ENCODE assay signal across 10 cellular contexts in the genomic region with DNA sequence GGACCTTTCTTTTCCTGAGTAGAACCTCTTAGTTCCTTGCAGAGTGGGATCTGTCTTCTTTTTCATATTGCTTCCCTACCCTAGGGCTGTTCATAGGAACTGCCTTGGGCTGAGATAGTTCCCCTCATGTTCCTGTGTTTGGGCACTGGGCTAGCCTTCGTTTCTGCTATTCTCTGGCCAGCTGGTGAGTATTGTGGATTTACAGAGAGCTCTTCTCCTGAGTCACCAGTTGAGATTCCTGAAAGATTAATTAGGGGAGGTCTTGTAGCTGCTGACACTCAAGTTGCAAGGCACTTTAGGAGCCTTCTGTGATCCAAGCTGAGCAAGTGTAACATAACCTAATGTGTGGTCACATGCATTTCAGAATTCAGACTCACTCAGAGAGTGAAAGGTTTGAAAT. TPM values are rescaled to one million over a fixed set of nuclear protein-coding genes. Genes with fewer than 3 reads are reported as not detected.
A peak's percentile ranks its signal among the peaks of the same experiment; 100 is the strongest.
DNase-seq lines count a peak whose midpoint lies in the region; ATAC-seq, FAIRE-seq and TF ChIP-seq lines count a peak whose summit lies in the region.
"Had no signal": no experiment of that assay in that cellular context is flagged by ENCODE, and none has a peak within 500 bp of the region (broad histone marks: within the 10 kb centered on the region; RNA-seq: fewer than 3 reads in every experiment).

No MANE protein-coding gene starts in this region.

- WGBS in K562 (ENCODE audit: insufficient coverage, low coverage, missing lambda C conversion rate), result 20% methylated on average over 1 of the region's 1 CpG

- no peak overlapping the region for H3K4me2 ChIP-seq in K562 (ENCODE audit: insufficient read depth, low read length)

- no peaks in the 10 kb centered on the region; the same call in 1 of the 2 replicates for H4K20me1 ChIP-seq in K562 (replicated peaks; ENCODE audit: control insufficient read depth, insufficient read depth, low read length)

- H3K27me3 ChIP-seq in A673 (replicated peaks; ENCODE audit: insufficient read depth, low read depth, low read length, poor library complexity) (no peaks in the 10 kb centered on the region), K562 (ENCODE audit: control insufficient read depth in 2 of 2, insufficient read depth in 2 of 2, low read length in 2 of 2) (no peaks in the 10 kb centered on the region), lower lobe of right lung (ENCODE audit: low read depth) (no peaks in the 10 kb centered on the region)
- H3K27me3 ChIP-seq: colonic mucosa had no signal

- H3K9me1 ChIP-seq in K562 (ENCODE audit: control insufficient read depth, insufficient read depth, low read length), result no peaks in the 10 kb centered on the region

- no peak for TF ChIP-seq CTCF in A673 (conservative IDR thresholded peaks at IDR 0.05; ENCODE audit: low read depth, low read length)
- no peak for TF ChIP-seq CTCF in K562 (IDR thresholded peaks at IDR 0.05 in 2 of 3, conservative IDR thresholded peaks at IDR 0.05 in 1 of 3; ENCODE audit: insufficient read depth in 2 of 3, low read depth in 1 of 3, low read length in 3 of 3)
- TF ChIP-seq CTCF in lower lobe of right lung (IDR thresholded peaks at IDR 0.05), result no peak

- BruUV-seq in A673 (replicated peaks; lab: Mats Ljungman, UMichigan) (no TSS peak), K562 (replicated peaks; lab: Mats Ljungman, UMichigan) (no TSS peak)

- TF ChIP-seq RAD21 in K562 (CRISPR knock-in tag; conservative IDR thresholded peaks at IDR 0.05 in 1 of 2, IDR thresholded peaks at IDR 0.05 in 1 of 2), result no peak

- H3K36me3 ChIP-seq in A673 (ENCODE audit: insufficient read depth, low read length, poor library complexity, severe bottlenecking) (peaks cover 91% of the 10 kb centered on the region), K562 (ENCODE audit: control insufficient read depth, insufficient read depth, low read length) (peaks cover 91% of the 10 kb centered on the region), lower lobe of right lung (peaks cover 100% of the 10 kb centered on the region)

- CTCF ChIA-PET in A673 (lab: Charles Lee) (no interaction called here), K562 (lab: Yijun Ruan, JAX; ENCODE audit: low intra/inter-chr PET ratio) (no interaction called here)

- H3K4me1 ChIP-seq in A673 (ENCODE audit: insufficient read depth, low read length, poor library complexity, severe bottlenecking) (peaks cover 7% of the 10 kb centered on the region), K562 (replicated peaks in 1 of 2; ENCODE audit: control insufficient read depth in 2 of 2, insufficient read depth in 2 of 2, low read length in 2 of 2) (no peaks in the 10 kb centered on the region), lower lobe of right lung (peaks cover 22% of the 10 kb centered on the region)

- no peak for FAIRE-seq in K562 (lab: Jason Lieb, UNC)

- H3K27ac ChIP-seq in A673 (ENCODE audit: low read depth, low read length, poor library complexity, severe bottlenecking), result peak overlapping the region; percentile 22
- no peak overlapping the region for H3K27ac ChIP-seq in K562 (ENCODE audit: extremely low read depth, low read depth, low read length)
- peak overlapping the region; percentile 28 for H3K27ac ChIP-seq in lower lobe of right lung
- H3K27ac ChIP-seq: colonic mucosa had no signal

- peak; percentile 56 for DNase-seq in A673 (ENCODE audit: low spot score)
- peak; percentile 89 for DNase-seq in HCEC 1CT
- DNase-seq in K562 (ENCODE audit: extremely low read depth in 1 of 4, low spot score in 3 of 4), result no peak
- DNase-seq in lower lobe of right lung, result no peak
- DNase-seq in globus pallidus (ENCODE audit: low spot score), result no peak
- DNase-seq in stimulated activated CD4-positive, alpha-beta T cell treated with anti-CD3 and anti-CD28 coated beads, Interleukin-1b, Interleukin-23, amount 100 ng/mL, for 48 hours, result no peak
- DNase-seq in NCI-H1048 (lab: John Stamatoyannopoulos, UW), result no peak
- DNase-seq: colonic mucosa, Karpas-422 had no signal

- POLR2A ChIA-PET in A673 (lab: Charles Lee; ENCODE audit: low non-redundant PET), result no interaction called here
- POLR2A ChIA-PET in K562 (lab: Yijun Ruan, JAX), result interaction anchor here (0.7 to 3.4 kb wide), 7 partner anchors 9 to 127 kb away, joined by 3 to 11 read pairs (median 3); no protein-coding TSS in a partner anchor

- intact Hi-C loops in A673 (cut with micrococcal nuclease; ENCODE audit: unreplicated experiment) (no loop called here), K562 (cut with micrococcal nuclease) (no loop called here), lower lobe of right lung (cut with DNase I) (no loop called here)

- H3K4me3 ChIP-seq in A673 (ENCODE audit: low read depth, low read length, poor library complexity, severe bottlenecking) (no peak overlapping the region), K562 (no peak overlapping the region), lower lobe of right lung (no peak overlapping the region)
- H3K4me3 ChIP-seq: colonic mucosa had no signal

- H3K9ac ChIP-seq in K562 (ENCODE audit: insufficient read depth in 1 of 2, low read depth in 2 of 2, low read length in 2 of 2), result no peak overlapping the region

- H3K9me3 ChIP-seq in A673 (ENCODE audit: low read depth, low read length, poor library complexity, severe bottlenecking) (no peaks in the 10 kb centered on the region), K562 (replicated peaks; ENCODE audit: control insufficient read depth, insufficient read depth, low read depth, low read length) (no peaks in the 10 kb centered on the region), lower lobe of right lung (no peaks in the 10 kb centered on the region)
- H3K9me3 ChIP-seq: colonic mucosa had no signal

- H3K79me2 ChIP-seq in K562 (ENCODE audit: control insufficient read depth, insufficient read depth, low read length), result peaks cover 28% of the 10 kb centered on the region; the same call in 2 of the 3 replicates

- H2AFZ ChIP-seq in K562 (ENCODE audit: low read depth, low read length), result no peak overlapping the region

- ATAC-seq in K562, result peak; percentile 25
- ATAC-seq in lower lobe of right lung, result peak; percentile 29 to 48
- ATAC-seq in HG03520 (IDR thresholded peaks at IDR 0.05; ENCODE audit: unreplicated experiment), result no peak

- no peak for TF ChIP-seq EP300 in K562 (IDR thresholded peaks at IDR 0.05; ENCODE audit: low read length)

- in situ Hi-C loops in K562 (cut with MboI), result no loop called here

- TF ChIP-seq POLR2A in K562 (conservative IDR thresholded peaks at IDR 0.05), result no peak

TF ChIP-seq in K562, 482 proteins besides CTCF, POLR2A, EP300 and RAD21 (continues in another document):
- TF ChIP-seq ETS2 (tag; IDR thresholded peaks at IDR 0.05; ENCODE audit: borderline replicate concordance, poor library complexity, severe bottlenecking) (no peak), ETV6 (IDR thresholded peaks at IDR 0.05; ENCODE audit: borderline replicate concordance in 1 of 2, low read depth in 2 of 2, low read length in 1 of 2) (no peak), ETV6 (CRISPR knock-in tag; IDR thresholded peaks at IDR 0.05; ENCODE audit: borderline replicate concordance) (no peak), MCM2 (IDR thresholded peaks at IDR 0.05; ENCODE audit: low read depth) (no peak), HCFC1 (IDR thresholded peaks at IDR 0.05; ENCODE audit: low read depth, low read length) (no peak), PHB (CRISPR knock-in tag; IDR thresholded peaks at IDR 0.05) (no peak), TAF1 (IDR thresholded peaks at IDR 0.05; ENCODE audit: control insufficient read depth, extremely low read depth, insufficient read depth, low read length, severe bottlenecking) (no peak), MBD2 (IDR thresholded peaks at IDR 0.05; ENCODE audit: borderline replicate concordance, low read depth) (no peak), GATA2 (CRISPR knock-in tag; IDR thresholded peaks at IDR 0.05) (peak; percentile 19; the same call in 1 of the 2 replicates), FOSL1 (tag; conservative IDR thresholded peaks at IDR 0.05) (0 out of 2 replicates have a peak, but pooled peaks have one; percentile 30), HNRNPUL1 (IDR thresholded peaks at IDR 0.05; ENCODE audit: low read length) (no peak), CCAR2 (IDR thresholded peaks at IDR 0.05; ENCODE audit: low read depth, low read length) (no peak), BACH1 (tag; IDR thresholded peaks at IDR 0.05) (no peak), ZNF124 (CRISPR knock-in tag; IDR thresholded peaks at IDR 0.05) (no peak), SAFB2 (IDR thresholded peaks at IDR 0.05; ENCODE audit: borderline replicate concordance, low read depth, low read length, severe bottlenecking) (no peak)
- TF ChIP-seq, protein P1, sequence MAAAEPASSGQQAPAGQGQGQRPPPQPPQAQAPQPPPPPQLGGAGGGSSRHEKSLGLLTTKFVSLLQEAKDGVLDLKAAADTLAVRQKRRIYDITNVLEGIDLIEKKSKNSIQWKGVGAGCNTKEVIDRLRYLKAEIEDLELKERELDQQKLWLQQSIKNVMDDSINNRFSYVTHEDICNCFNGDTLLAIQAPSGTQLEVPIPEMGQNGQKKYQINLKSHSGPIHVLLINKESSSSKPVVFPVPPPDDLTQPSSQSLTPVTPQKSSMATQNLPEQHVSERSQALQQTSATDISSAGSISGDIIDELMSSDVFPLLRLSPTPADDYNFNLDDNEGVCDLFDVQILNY (CRISPR knock-in tag; IDR thresholded peaks at IDR 0.05), result no peak

RNA-seq across cellular contexts. Expression of gene CHD2, which starts 30.7 kb away (rescaled TPM):
- total RNA-seq in A673 (2021) (75.7 and 78.0 TPM in 2 replicates), K562 (2014; rRNA removed) (38.9 and 47.3 TPM in 2 replicates), K562 (2014; rRNA removed; fragmentation: Illumina TruSeq; extraction: Trizol) (59.0 and 66.0 TPM in 2 replicates), K562 (2015; rRNA removed; fragmentation: Illumina TruSeq; extraction: Trizol) (45.5 and 49.7 TPM in 2 replicates), K562 (2021) (57.8 and 61.9 TPM in 2 replicates), lower lobe of right lung (158 TPM)
- 221 and 585 TPM in 2 replicates for total RNA-seq in K562 (2011; cell fraction: chromatin; rRNA removed; ENCODE audit: low replicate concordance)
- total RNA-seq in K562 (2011; cell fraction: nucleolus; rRNA removed), result 101 and 147 TPM in 2 replicates
- total RNA-seq in K562 (2011; cell fraction: nucleoplasm; rRNA removed), result 282 and 390 TPM in 2 replicates
- polyA plus RNA-seq in K562 (2011; rRNA removed) (56.2 and 63.4 TPM in 2 replicates), K562 (2014; fragmentation: Illumina TruSeq; extraction: Trizol) (57.6 and 70.8 TPM in 2 replicates), K562 (2014; fragmentation: Nextera tagmentation; extraction: Ambion mirVana) (10 to 100 TPM; 50.0 to 53.6 TPM), K562 (2014; rRNA removed) (55.3 and 61.3 TPM in 2 replicates)
- polyA plus RNA-seq in K562 (2011; cell fraction: cytosol; rRNA removed), result 32.8 and 58.4 TPM in 2 replicates
- 192 and 194 TPM in 2 replicates for polyA plus RNA-seq in K562 (2011; cell fraction: nucleus; rRNA removed)
- 33.7 and 57.7 TPM in 2 replicates for polyA plus RNA-seq in K562 (2012)
- 167 and 232 TPM in 2 replicates for polyA minus RNA-seq in K562 (2011; rRNA and poly(A)+ RNA removed)
- 39.1 and 51.9 TPM in 2 replicates for polyA minus RNA-seq in K562 (2011; cell fraction: cytosol; rRNA and poly(A)+ RNA removed)
- polyA minus RNA-seq in K562 (2011; cell fraction: nucleus; rRNA and poly(A)+ RNA removed), result 209 and 435 TPM in 2 replicates

Comparison
In these comparisons a context has a peak if more than half of its experiments do, and no peak if none do; other contexts are left out.
1. DNase-seq: peak in A673 (single experiment) and HCEC 1CT (single experiment); none in K562 (0 of 4), lower lobe of right lung (single experiment), globus pallidus (single experiment), stimulated activated CD4-positive, alpha-beta T cell treated with anti-CD3 and anti-CD28 coated beads, Interleukin-1b, Interleukin-23, amount 100 ng/mL, for 48 hours (single experiment) and NCI-H1048 (single experiment).